In genomic region chr11:926341-926916, GRCh38 we compare ENCODE assay signal across 8 cellular contexts. TPM values are rescaled to one million over a fixed set of nuclear protein-coding genes. Genes with fewer than 3 reads are reported as not detected.
DNase-seq lines count a peak whose midpoint lies in the region; ATAC-seq and TF ChIP-seq lines count a peak whose summit lies in the region.

No MANE protein-coding gene starts in this region.

- in situ Hi-C loops in Panc1 (cut with HindIII; ENCODE audit: low pct_unique_long_range_greater_than_20kb, low sequenced_read_pairs), result no loop called here

- ATAC-seq in Panc1, result peak; percentile 61
- ATAC-seq in lung (ENCODE audit: insufficient read depth, low FRiP score), result no peak

- H3K27ac ChIP-seq in Panc1 (ENCODE audit: low read length) (peak overlapping the region; percentile 73), lung (ENCODE audit: low read depth in 1 of 2, low read length in 1 of 2) (peak overlapping the region; percentile 58 to 80), tibial artery (peak overlapping the region; percentile 87 to 94)

- intact Hi-C loops in Panc1 (cut with micrococcal nuclease; ENCODE audit: unreplicated experiment), result no loop called here
- intact Hi-C loops in tibial artery (cut with DNase I; ENCODE audit: low total_unique reads), result no loop called here

- H3K36me3 ChIP-seq in Panc1 (ENCODE audit: control insufficient read depth, insufficient read depth, low read length), result no peaks in the 10 kb centered on the region
- no peaks in the 10 kb centered on the region for H3K36me3 ChIP-seq in lung (ENCODE audit: control insufficient read depth in 2 of 2, insufficient read depth in 2 of 2, low read length in 2 of 2)
- H3K36me3 ChIP-seq in tibial artery, result no peaks in the 10 kb centered on the region

- H3K9me3 ChIP-seq in Panc1 (ENCODE audit: control insufficient read depth, insufficient read depth, low read depth, low read length) (no peaks in the 10 kb centered on the region), lung (ENCODE audit: control insufficient read depth in 2 of 2, insufficient read depth in 1 of 2, low read length in 1 of 2) (no peaks in the 10 kb centered on the region), tibial artery (no peaks in the 10 kb centered on the region)

- 6 to 8% methylated on average over 22 to 26 of the region's 26 CpGs for WGBS in lung, 2 donors

- TF ChIP-seq CTCF in Panc1 (IDR thresholded peaks at IDR 0.05), result no peak
- TF ChIP-seq CTCF in lung (IDR thresholded peaks at IDR 0.05; ENCODE audit: control extremely low read depth, extremely low read depth), result no peak
- TF ChIP-seq CTCF in tibial artery (IDR thresholded peaks at IDR 0.05), result no peak

- CTCF ChIA-PET in Panc1 (lab: Charles Lee), result no interaction called here

- POLR2A ChIA-PET in Panc1 (lab: Charles Lee), result interaction anchor here (0.6 kb wide), 1 partner anchor 132 kb away, joined by 3 read pairs; no protein-coding TSS in a partner anchor

- H3K4me1 ChIP-seq in Panc1 (ENCODE audit: control insufficient read depth, insufficient read depth, low read length) (peaks cover 16% of the 10 kb centered on the region; the same call in 1 of the 2 replicates), lung (ENCODE audit: control insufficient read depth in 2 of 2, insufficient read depth in 2 of 2, low read length in 2 of 2) (peaks cover 3 to 27% of the 10 kb centered on the region in 2 donors), tibial artery (peaks cover 0 to 49% (median 26%) of the 10 kb centered on the region in 4 donors)

- H3K27me3 ChIP-seq in Panc1 (ENCODE audit: control insufficient read depth, insufficient read depth, low read length) (no peaks in the 10 kb centered on the region), lung (ENCODE audit: control insufficient read depth, insufficient read depth) (no peaks in the 10 kb centered on the region), tibial artery (no peaks in the 10 kb centered on the region)

- DNase-seq in NCI-H82 (lab: John Stamatoyannopoulos, UW) (peak; percentile 39), NCI-H82 treated with DMSO at 0.1 percent for 48 hours (lab: John Stamatoyannopoulos, UW; ENCODE audit: unreplicated experiment) (no peak), Panc1 (ENCODE audit: low read depth, low spot score) (no peak), dermis microvascular lymphatic vessel endothelial cell (ENCODE audit: low read depth in 2 of 2) (peak; percentile 62 to 90), lung (ENCODE audit: low spot score) (peak; percentile 46), tibial artery (peak; percentile 58 to 74), middle frontal gyrus (ENCODE audit: extremely low spot score, low spot score) (no peak), GM19238 (ENCODE audit: insufficient read length, low spot score) (no peak)

- H3K4me3 ChIP-seq in Panc1 (ENCODE audit: low read depth in 2 of 2, low read length in 2 of 2), result peak overlapping the region; percentile 60 to 75
- peak overlapping the region; percentile 74 for H3K4me3 ChIP-seq in lung
- peak overlapping the region; percentile 99 to 100 for H3K4me3 ChIP-seq in tibial artery

- BruUV-seq in Panc1 (replicated peaks; lab: Mats Ljungman, UMichigan), result TSS peak; percentile 81

RNA-seq across cellular contexts. Expression of gene AP2A2, which starts 0.8 kb away (rescaled TPM):
- total RNA-seq in Panc1 (2021; ENCODE audit: unreplicated experiment) (123 TPM), dermis microvascular lymphatic vessel endothelial cell (25.9 and 37.6 TPM in 2 replicates), lung (10 to 100 TPM; 60.0 to 93.2 TPM)
- polyA plus RNA-seq in Panc1 (2012; ENCODE audit: insufficient read length), result 238 TPM
- 10 to 100 TPM; 33.8 to 48.8 TPM for polyA plus RNA-seq in lung

RNA-seq across cellular contexts. Expression of gene CHID1, which starts 15.8 kb away (rescaled TPM):
- 224 TPM for total RNA-seq in Panc1 (2021; ENCODE audit: unreplicated experiment)
- 247 TPM for polyA plus RNA-seq in Panc1 (2012; ENCODE audit: insufficient read length)
- total RNA-seq in dermis microvascular lymphatic vessel endothelial cell, result 29.5 and 39.8 TPM in 2 replicates
- 10 to 100 TPM; 41.7 to 92.2 TPM for total RNA-seq in lung
- 10 to 100 TPM; 42.4 to 55.2 TPM for polyA plus RNA-seq in lung

Comparison
In these comparisons a context has a peak if more than half of its experiments do, and no peak if none do; other contexts are left out.
1. DNase-seq: peak in NCI-H82 (single experiment), dermis microvascular lymphatic vessel endothelial cell (2 of 2), lung (single experiment) and tibial artery (2 of 2); none in NCI-H82 treated with DMSO at 0.1 percent for 48 hours (single experiment), Panc1 (single experiment), middle frontal gyrus (single experiment) and GM19238 (single experiment).
2. Peak in every context shown above with its lines, with median percentiles within 50 percentile points of each other: H3K27ac ChIP-seq and H3K4me3 ChIP-seq.